16 cellular contexts compared by ENCODE assay signal in genomic region chr5:64206653-64207052, GRCh38. TPM values are rescaled to one million over a fixed set of nuclear protein-coding genes. Genes with fewer than 3 reads are reported as not detected.
"Had no signal": no experiment of that assay in that cellular context is flagged by ENCODE, and none has a peak within 500 bp of the region (broad histone marks: within the 10 kb centered on the region; RNA-seq: fewer than 3 reads in every experiment).

No MANE protein-coding gene starts in this region.

- H3K4me3 Mint-ChIP-seq: activated CD8-positive, alpha-beta memory T cell treated with anti-CD3 and anti-CD28 coated beads, Interleukin-2, amount 10 ng/mL, durations not matched to agents 7 days and 5 days; activated naive CD4-positive, alpha-beta T cell treated with anti-CD3 and anti-CD28 coated beads, Interleukin-2, amount 50 U/mL, for 24 hours; activated T-cell treated with anti-CD3 and anti-CD28 coated beads, Interleukin-2, amount 50 U/mL, for 24 hours; brain; mesothelial cell of epicardium; stimulated activated naive B cell treated with anti-CD40 and anti-IgM and Interleukin-4, amounts not matched to agents 10 μg/mL and 1 μg/mL and 100 μg/mL, for 72 hours had no signal

- ATAC-seq: activated CD8-positive, alpha-beta memory T cell treated with anti-CD3 and anti-CD28 coated beads, Interleukin-2, amount 10 ng/mL, durations not matched to agents 7 days and 5 days; pancreas; right lobe of liver; stimulated activated naive B cell treated with anti-CD40 and anti-IgM and Interleukin-4, amounts not matched to agents 10 μg/mL and 1 μg/mL and 100 μg/mL, for 72 hours had no signal

- H3K4me3 ChIP-seq: pancreas, right lobe of liver, transverse colon had no signal

- H3K4me1 Mint-ChIP-seq: activated CD8-positive, alpha-beta memory T cell treated with anti-CD3 and anti-CD28 coated beads, Interleukin-2, amount 10 ng/mL, durations not matched to agents 7 days and 5 days; activated naive CD4-positive, alpha-beta T cell treated with anti-CD3 and anti-CD28 coated beads, Interleukin-2, amount 50 U/mL, for 24 hours; mesothelial cell of epicardium; stimulated activated naive B cell treated with anti-CD40 and anti-IgM and Interleukin-4, amounts not matched to agents 10 μg/mL and 1 μg/mL and 100 μg/mL, for 72 hours had no signal

- DNase-seq: activated CD4-positive, alpha-beta T cell treated with anti-CD3 and anti-CD28 coated beads for 1 hour; activated CD4-positive, alpha-beta T cell treated with anti-CD3 and anti-CD28 coated beads, Interleukin-2, amount 50 U/mL, for 48 hours; activated CD8-positive, alpha-beta memory T cell treated with anti-CD3 and anti-CD28 coated beads, Interleukin-2, amount 10 ng/mL, durations not matched to agents 7 days and 5 days; activated effector memory CD4-positive, alpha-beta T cell treated with Interleukin-2 at 50 U/mL for 16 hours; activated T-cell treated with anti-CD3 and anti-CD28 coated beads, Interleukin-2, amount 50 U/mL, for 24 hours; cerebellar nuclear complex; kidney glomerular epithelial cell; pancreas; right lobe of liver; stimulated activated CD4-positive, alpha-beta T cell treated with anti-CD3 and anti-CD28 coated beads, Interleukin-1b, Interleukin-23, amount 100 ng/mL, for 48 hours; stimulated activated naive B cell treated with anti-CD40 and anti-IgM and Interleukin-4, amounts not matched to agents 10 μg/mL and 1 μg/mL and 100 μg/mL, for 72 hours; transverse colon had no signal

- H3K9me3 Mint-ChIP-seq: activated naive CD4-positive, alpha-beta T cell treated with anti-CD3 and anti-CD28 coated beads, Interleukin-2, amount 50 U/mL, for 24 hours; activated T-cell treated with anti-CD3 and anti-CD28 coated beads, Interleukin-2, amount 50 U/mL, for 24 hours; brain; mesothelial cell of epicardium; stimulated activated naive B cell treated with anti-CD40 and anti-IgM and Interleukin-4, amounts not matched to agents 10 μg/mL and 1 μg/mL and 100 μg/mL, for 72 hours had no signal

- H3K27ac ChIP-seq: pancreas, right lobe of liver, transverse colon had no signal

- H3K27ac Mint-ChIP-seq: activated CD8-positive, alpha-beta memory T cell treated with anti-CD3 and anti-CD28 coated beads, Interleukin-2, amount 10 ng/mL, durations not matched to agents 7 days and 5 days; activated naive CD4-positive, alpha-beta T cell treated with anti-CD3 and anti-CD28 coated beads, Interleukin-2, amount 50 U/mL, for 24 hours; activated T-cell treated with anti-CD3 and anti-CD28 coated beads, Interleukin-2, amount 50 U/mL, for 24 hours; mesothelial cell of epicardium; stimulated activated naive B cell treated with anti-CD40 and anti-IgM and Interleukin-4, amounts not matched to agents 10 μg/mL and 1 μg/mL and 100 μg/mL, for 72 hours had no signal

- H3K4me1 ChIP-seq: transverse colon had no signal

- H3K36me3 Mint-ChIP-seq: activated CD8-positive, alpha-beta memory T cell treated with anti-CD3 and anti-CD28 coated beads, Interleukin-2, amount 10 ng/mL, durations not matched to agents 7 days and 5 days; activated naive CD4-positive, alpha-beta T cell treated with anti-CD3 and anti-CD28 coated beads, Interleukin-2, amount 50 U/mL, for 24 hours; brain; mesothelial cell of epicardium; stimulated activated naive B cell treated with anti-CD40 and anti-IgM and Interleukin-4, amounts not matched to agents 10 μg/mL and 1 μg/mL and 100 μg/mL, for 72 hours had no signal

- H3K27me3 ChIP-seq: pancreas, right lobe of liver, transverse colon had no signal

- H3K36me3 ChIP-seq: pancreas, right lobe of liver, transverse colon had no signal

- H3K9me3 ChIP-seq: pancreas, right lobe of liver, transverse colon had no signal

RNA-seq across cellular contexts. Expression of gene RNF180, which starts 41.0 kb away (rescaled TPM):
- total RNA-seq: activated CD8-positive, alpha-beta memory T cell treated with anti-CD3 and anti-CD28 coated beads, Interleukin-2, amount 10 ng/mL, durations not matched to agents 7 days and 5 days; T-helper 2 cell treated with Interferon-gamma antibody and Interleukin-4, amounts not matched to agents 100 ng/mL and 5 ng/mL, for 36 hours had no signal
